ENCODE assay signal across 20 cellular contexts in genomic region chr17:18986541-18987229, GRCh38. TPM values are rescaled to one million over a fixed set of nuclear protein-coding genes. Genes with fewer than 3 reads are reported as not detected.
"Had no signal": no experiment of that assay in that cellular context is flagged by ENCODE, and none has a peak within 500 bp of the region (broad histone marks: within the 10 kb centered on the region; RNA-seq: fewer than 3 reads in every experiment).

No MANE protein-coding gene starts in this region.

- H3K9me3 Mint-ChIP-seq: activated naive CD4-positive, alpha-beta T cell treated with anti-CD3 and anti-CD28 coated beads for 36 hours; activated T-helper 1 cell treated with anti-CD3 and anti-CD28 coated beads, Interleukin-12 subunit alpha, Interleukin-12 subunit beta, Interleukin-2, Interleukin-4 antibody, amounts not matched to agents 30 ng/mL and 10 ng/mL and 1 ng/mL, durations not matched to agents 14 hours and 24 hours and 36 hours; endodermal cell; naive thymus-derived CD4-positive, alpha-beta T cell had no signal

- H3K27ac ChIP-seq: brain microvascular endothelial cell, spleen, testis had no signal

- H3K4me1 ChIP-seq: spleen, testis had no signal

- H3K4me3 Mint-ChIP-seq: activated naive CD4-positive, alpha-beta T cell treated with anti-CD3 and anti-CD28 coated beads for 36 hours; activated T-helper 1 cell treated with anti-CD3 and anti-CD28 coated beads, Interleukin-12 subunit alpha, Interleukin-12 subunit beta, Interleukin-2, Interleukin-4 antibody, amounts not matched to agents 30 ng/mL and 10 ng/mL and 1 ng/mL, durations not matched to agents 14 hours and 24 hours and 36 hours; endodermal cell; naive thymus-derived CD4-positive, alpha-beta T cell; T-helper 17 cell had no signal

- ATAC-seq: naive thymus-derived CD4-positive, alpha-beta T cell; sciatic nerve; T-helper 17 cell had no signal

- H3K27me3 Mint-ChIP-seq: naive thymus-derived CD4-positive, alpha-beta T cell; progenitor cell of endocrine pancreas; T-helper 17 cell had no signal

- H3K9me3 ChIP-seq: spleen, testis had no signal

- DNase-seq: activated CD4-positive, alpha-beta T cell treated with anti-CD3 and anti-CD28 coated beads, Interleukin-2, amount 50 U/mL, for 4 hours; activated CD8-positive, alpha-beta memory T cell treated with anti-CD3 and anti-CD28 coated beads, Interleukin-2, amount 50 U/mL, for 4 hours; activated naive CD4-positive, alpha-beta T cell treated with anti-CD3 and anti-CD28 coated beads for 36 hours; brain microvascular endothelial cell; dermis blood vessel endothelial cell; endodermal cell; left cardiac atrium; naive thymus-derived CD4-positive, alpha-beta T cell; occipital lobe; spleen; stimulated activated CD4-positive, alpha-beta T cell treated with anti-CD3 and anti-CD28 coated beads, Interleukin-1b, Interleukin-23, amount 100 ng/mL, for 48 hours; stimulated activated naive CD4-positive, alpha-beta T cell treated with Interleukin-2 at 50 U/mL for 16 hours; T-helper 17 cell; testis had no signal

- H3K4me3 ChIP-seq: lung, spleen, testis had no signal

- H3K27me3 ChIP-seq: brain microvascular endothelial cell, spleen, testis had no signal

- H3K27ac Mint-ChIP-seq: activated naive CD4-positive, alpha-beta T cell treated with anti-CD3 and anti-CD28 coated beads for 36 hours; endodermal cell; progenitor cell of endocrine pancreas had no signal

RNA-seq across cellular contexts. Expression of gene SLC5A10, which starts 34.7 kb away (rescaled TPM):
- total RNA-seq: activated naive CD4-positive, alpha-beta T cell treated with anti-CD3 and anti-CD28 coated beads for 36 hours; activated T-helper 1 cell treated with anti-CD3 and anti-CD28 coated beads, Interleukin-12 subunit alpha, Interleukin-12 subunit beta, Interleukin-2, Interleukin-4 antibody, amounts not matched to agents 30 ng/mL and 10 ng/mL and 1 ng/mL, durations not matched to agents 14 hours and 24 hours and 36 hours; dermis blood vessel endothelial cell; fibroblast of villous mesenchyme; occipital lobe; progenitor cell of endocrine pancreas; sciatic nerve; T-helper 17 cell; ureter had no signal
